Comparison of ENCODE assay signal across 8 cellular contexts in genomic region chr7:102439963-102440795, GRCh38. TPM values are rescaled to one million over a fixed set of nuclear protein-coding genes. Genes with fewer than 3 reads are reported as not detected.
DNase-seq lines count a peak whose midpoint lies in the region; ATAC-seq and TF ChIP-seq lines count a peak whose summit lies in the region.
"Had no signal": no experiment of that assay in that cellular context is flagged by ENCODE, and none has a peak within 500 bp of the region (broad histone marks: within the 10 kb centered on the region; RNA-seq: fewer than 3 reads in every experiment).

No MANE protein-coding gene starts in this region.

- peak; percentile 77 for ATAC-seq in upper lobe of right lung

- H3K27ac ChIP-seq in upper lobe of right lung, result peak overlapping the region; percentile 65

- TF ChIP-seq CTCF in upper lobe of right lung (IDR thresholded peaks at IDR 0.05), result no peak

- intact Hi-C loops in upper lobe of right lung (cut with DNase I), result no loop called here

- DNase-seq in DMS53 (lab: John Stamatoyannopoulos, UW) (peak; percentile 56), DMS53 treated with DMSO at 0.1 percent for 48 hours (lab: John Stamatoyannopoulos, UW; ENCODE audit: unreplicated experiment) (no peak), glomerular endothelial cell (ENCODE audit: extremely low read depth, low read depth, low spot score) (peak; percentile 60), upper lobe of right lung (no peak), NAMALWA (ENCODE audit: low spot score) (no peak), NCI-H2081 treated with DMSO at 0.1 percent for 48 hours (lab: John Stamatoyannopoulos, UW) (no peak)
- DNase-seq: activated effector memory CD4-positive, alpha-beta T cell treated with anti-CD3 and anti-CD28 coated beads, Interleukin-2, amount 50 U/mL, for 16 hours had no signal

- no peaks in the 10 kb centered on the region for H3K4me1 ChIP-seq in upper lobe of right lung

- no peak overlapping the region for H3K4me3 ChIP-seq in upper lobe of right lung
- H3K4me3 ChIP-seq: skin epidermis had no signal

- H3K36me3 ChIP-seq in upper lobe of right lung, result peaks cover 5% of the 10 kb centered on the region

- H3K27me3 ChIP-seq in upper lobe of right lung, result no peaks in the 10 kb centered on the region

- no peaks in the 10 kb centered on the region for H3K9me3 ChIP-seq in upper lobe of right lung

RNA-seq across cellular contexts. Expression of gene ORAI2, which starts 6.8 kb away (rescaled TPM):
- total RNA-seq in glomerular endothelial cell (90.0 and 108 TPM in 2 replicates), upper lobe of right lung (20.0 TPM)

RNA-seq across cellular contexts. Expression of gene ALKBH4, which starts 24.5 kb away (rescaled TPM):
- total RNA-seq in glomerular endothelial cell (12.5 and 12.8 TPM in 2 replicates), upper lobe of right lung (7.4 TPM)

RNA-seq across cellular contexts. Expression of gene LRWD1, which starts 24.6 kb away (rescaled TPM):
- total RNA-seq in glomerular endothelial cell (17.1 and 23.5 TPM in 2 replicates), upper lobe of right lung (15.7 TPM)

RNA-seq across cellular contexts. Expression of gene POLR2J, which starts 38.5 kb away (rescaled TPM):
- total RNA-seq in glomerular endothelial cell, result 50.5 and 54.8 TPM in 2 replicates
- 35.0 TPM for total RNA-seq in upper lobe of right lung

RNA-seq across cellular contexts. Expression of gene PRKRIP1, which starts 44.0 kb away (rescaled TPM):
- 13.8 and 28.1 TPM in 2 replicates for total RNA-seq in glomerular endothelial cell
- 21.9 TPM for total RNA-seq in upper lobe of right lung

Comparison
In these comparisons a context has a peak if more than half of its experiments do, and no peak if none do; other contexts are left out.
1. DNase-seq: peak in DMS53 (single experiment) and glomerular endothelial cell (single experiment); none in DMS53 treated with DMSO at 0.1 percent for 48 hours (single experiment), upper lobe of right lung (single experiment), NAMALWA (single experiment) and NCI-H2081 treated with DMSO at 0.1 percent for 48 hours (single experiment).